ENCODE assay signal across 17 cellular contexts in the genomic region with DNA sequence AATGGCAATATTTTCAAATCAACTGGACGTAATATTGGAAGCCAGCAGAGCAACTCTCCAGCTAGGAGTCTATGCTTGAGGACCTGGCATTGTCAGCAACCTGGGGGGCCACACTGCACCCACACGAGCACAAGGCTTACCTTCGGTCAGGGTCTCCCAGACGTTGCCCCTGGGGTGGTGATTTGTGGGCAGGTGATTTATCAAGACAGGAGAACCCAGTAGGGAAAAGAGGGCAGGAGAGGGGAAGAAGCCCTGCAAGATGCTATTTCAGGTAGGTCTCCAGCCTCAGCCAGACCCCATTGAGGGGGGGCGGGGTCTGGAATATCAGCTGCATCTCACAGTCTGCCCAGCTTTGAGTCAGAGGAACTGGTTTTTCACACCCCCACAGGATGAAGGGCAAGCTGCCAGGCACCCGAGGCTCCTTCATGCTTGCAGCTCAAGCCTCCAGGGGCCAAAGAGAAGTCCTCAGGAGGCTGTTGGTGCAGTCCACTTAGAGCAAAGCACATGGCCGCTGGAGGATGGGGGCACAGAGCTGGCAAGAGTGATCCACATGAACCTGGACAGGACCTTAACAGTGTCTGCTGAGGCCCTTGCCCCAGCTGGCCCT.
"Had no signal": no experiment of that assay in that cellular context is flagged by ENCODE, and none has a peak within 500 bp of the region (broad histone marks: within the 10 kb centered on the region; RNA-seq: fewer than 3 reads in every experiment).

No MANE protein-coding gene starts in this region.

- H3K4me1 Mint-ChIP-seq: endodermal cell, naive B cell had no signal

- DNase-seq: activated CD4-positive, alpha-beta T cell treated with anti-CD3 and anti-CD28 coated beads, Interleukin-2, amount 50 U/mL, for 48 hours; activated CD8-positive, alpha-beta memory T cell treated with anti-CD3 and anti-CD28 coated beads, Interleukin-2, amount 50 U/mL, for 48 hours; activated naive CD4-positive, alpha-beta T cell treated with anti-CD3 and anti-CD28 coated beads, Interleukin-2, amount 50 U/mL, for 16 hours; amygdala; cerebellar nuclear complex; dermis blood vessel endothelial cell; endodermal cell; erythroblast; left cardiac atrium; lower lobe of right lung; naive B cell; sigmoid colon; stimulated activated CD4-positive, alpha-beta T cell treated with anti-CD3 and anti-CD28 coated beads, Interleukin-2, amount 100 ng/mL, for 24 hours; stimulated activated naive CD4-positive, alpha-beta T cell treated with Interleukin-2 at 50 U/mL for 16 hours; SW 1271 had no signal

- H3K9me3 Mint-ChIP-seq: endodermal cell; T-helper 2 cell treated with Interferon-gamma antibody and Interleukin-4, amounts not matched to agents 5 μg/mL and 100 μg/mL, for 36 hours had no signal

- H3K27ac Mint-ChIP-seq: brain, endodermal cell, naive B cell had no signal

- H3K4me1 ChIP-seq: lower lobe of right lung, sigmoid colon had no signal

- H3K27ac ChIP-seq: lower lobe of right lung, sigmoid colon had no signal

- H3K36me3 ChIP-seq: lower lobe of right lung, sigmoid colon had no signal

- H3K36me3 Mint-ChIP-seq: brain, naive B cell had no signal

- H3K9me3 ChIP-seq: lower lobe of right lung, sigmoid colon had no signal

- ATAC-seq: left cardiac atrium, lower lobe of right lung had no signal

- H3K4me3 ChIP-seq: lower lobe of right lung, sigmoid colon had no signal

- H3K27me3 ChIP-seq: sigmoid colon had no signal

- H3K4me3 Mint-ChIP-seq: brain; endodermal cell; naive B cell; T-helper 2 cell treated with Interferon-gamma antibody and Interleukin-4, amounts not matched to agents 5 μg/mL and 100 μg/mL, for 36 hours had no signal
